1 cellular context compared by ENCODE assay signal in the genomic region with DNA sequence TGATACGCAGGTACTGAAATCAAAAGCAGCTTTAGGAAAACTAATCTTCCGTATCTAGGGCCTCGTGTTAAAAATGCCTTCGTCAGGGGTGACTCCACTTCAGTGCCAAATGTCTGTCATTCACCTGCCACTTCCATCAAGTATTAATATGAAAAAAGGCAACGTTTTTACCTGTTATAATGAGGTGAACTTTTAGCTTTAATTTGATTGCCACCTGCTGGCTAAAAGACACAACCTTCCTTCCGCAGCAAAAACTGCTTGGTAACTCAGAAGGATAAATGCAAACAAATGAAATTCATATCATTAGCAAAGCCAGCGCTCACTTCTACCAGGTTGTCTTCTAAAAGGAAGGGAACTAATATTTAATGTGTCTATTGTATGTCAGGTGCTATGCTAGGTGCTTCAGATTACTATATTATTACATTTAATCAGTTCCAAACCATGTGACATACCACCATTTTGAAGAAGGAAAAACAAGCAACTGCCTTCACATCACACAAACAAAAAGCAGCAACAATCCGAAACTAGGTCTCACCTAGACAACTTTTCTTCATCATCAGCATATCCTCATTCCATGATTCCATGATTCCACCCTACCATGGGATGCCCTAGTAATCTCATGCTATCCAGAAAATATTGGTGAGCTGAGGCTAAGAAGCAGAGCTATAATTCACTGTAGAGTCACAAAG.
TF ChIP-seq lines count a peak whose summit lies in the region.

No MANE protein-coding gene starts in this region.

TF ChIP-seq in HepG2, 621 proteins besides CTCF, POLR2A, EP300 and RAD21 (continued from another document and continues in another):
- TF ChIP-seq CHCHD3 (CRISPR knock-in tag; IDR thresholded peaks at IDR 0.05) (no peak), ZNF709 (CRISPR knock-in tag; IDR thresholded peaks at IDR 0.05) (no peak), SNAPC4 (CRISPR knock-in tag; IDR thresholded peaks at IDR 0.05) (no peak), TARDBP (CRISPR knock-in tag; IDR thresholded peaks at IDR 0.05) (0 out of 2 replicates have a peak, but pooled peaks have one; percentile 7), NFIB (CRISPR knock-in tag; IDR thresholded peaks at IDR 0.05; ENCODE audit: borderline replicate concordance) (no peak), MTF2 (CRISPR knock-in tag; IDR thresholded peaks at IDR 0.05; ENCODE audit: borderline replicate concordance) (no peak), GFI1 (CRISPR knock-in tag; IDR thresholded peaks at IDR 0.05; ENCODE audit: borderline replicate concordance) (0 out of 2 replicates have a peak, but pooled peaks have one; percentile 23), ZNF362 (CRISPR knock-in tag; IDR thresholded peaks at IDR 0.05; ENCODE audit: borderline replicate concordance) (peak; percentile 43; the same call in 1 of the 2 replicates), ZNF512B (CRISPR knock-in tag; IDR thresholded peaks at IDR 0.05; ENCODE audit: borderline replicate concordance) (no peak), ATAD3A (CRISPR knock-in tag; IDR thresholded peaks at IDR 0.05) (no peak), ZNF652 (CRISPR knock-in tag; IDR thresholded peaks at IDR 0.05; ENCODE audit: borderline replicate concordance, low read depth) (no peak), PHF8 (CRISPR knock-in tag; IDR thresholded peaks at IDR 0.05) (no peak), ZSCAN9 (CRISPR knock-in tag; IDR thresholded peaks at IDR 0.05; ENCODE audit: borderline replicate concordance) (peak; percentile 54; the same call in 1 of the 2 replicates), PRMT3 (CRISPR knock-in tag; IDR thresholded peaks at IDR 0.05; ENCODE audit: borderline replicate concordance, low read depth) (no peak), NFE2L1 (CRISPR knock-in tag; IDR thresholded peaks at IDR 0.05; ENCODE audit: borderline replicate concordance) (no peak), SMAD1 (CRISPR knock-in tag; IDR thresholded peaks at IDR 0.05; ENCODE audit: borderline replicate concordance, low read depth) (no peak), SIN3B (IDR thresholded peaks at IDR 0.05; ENCODE audit: low read length) (no peak), NONO (IDR thresholded peaks at IDR 0.05) (no peak), NONO (CRISPR knock-in tag; conservative IDR thresholded peaks at IDR 0.05) (no peak), ZNF180 (CRISPR knock-in tag; IDR thresholded peaks at IDR 0.05; ENCODE audit: borderline replicate concordance, low read depth) (no peak), YY1 (IDR thresholded peaks at IDR 0.05; ENCODE audit: insufficient read depth, insufficient replicate concordance, low read depth, low read length) (no peak), KAT8 (CRISPR knock-in tag; IDR thresholded peaks at IDR 0.05) (0 out of 2 replicates have a peak, but pooled peaks have one; percentile 42), ZBTB34 (CRISPR knock-in tag; IDR thresholded peaks at IDR 0.05) (no peak)
- TF ChIP-seq, protein P1, sequence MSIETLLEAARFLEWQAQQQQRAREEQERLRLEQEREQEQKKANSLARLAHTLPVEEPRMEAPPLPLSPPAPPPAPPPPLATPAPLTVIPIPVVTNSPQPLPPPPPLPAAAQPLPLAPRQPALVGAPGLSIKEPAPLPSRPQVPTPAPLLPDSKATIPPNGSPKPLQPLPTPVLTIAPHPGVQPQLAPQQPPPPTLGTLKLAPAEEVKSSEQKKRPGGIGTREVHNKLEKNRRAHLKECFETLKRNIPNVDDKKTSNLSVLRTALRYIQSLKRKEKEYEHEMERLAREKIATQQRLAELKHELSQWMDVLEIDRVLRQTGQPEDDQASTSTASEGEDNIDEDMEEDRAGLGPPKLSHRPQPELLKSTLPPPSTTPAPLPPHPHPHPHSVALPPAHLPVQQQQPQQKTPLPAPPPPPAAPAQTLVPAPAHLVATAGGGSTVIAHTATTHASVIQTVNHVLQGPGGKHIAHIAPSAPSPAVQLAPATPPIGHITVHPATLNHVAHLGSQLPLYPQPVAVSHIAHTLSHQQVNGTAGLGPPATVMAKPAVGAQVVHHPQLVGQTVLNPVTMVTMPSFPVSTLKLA (IDR thresholded peaks at IDR 0.05): no peak
- TF ChIP-seq, protein P2, sequence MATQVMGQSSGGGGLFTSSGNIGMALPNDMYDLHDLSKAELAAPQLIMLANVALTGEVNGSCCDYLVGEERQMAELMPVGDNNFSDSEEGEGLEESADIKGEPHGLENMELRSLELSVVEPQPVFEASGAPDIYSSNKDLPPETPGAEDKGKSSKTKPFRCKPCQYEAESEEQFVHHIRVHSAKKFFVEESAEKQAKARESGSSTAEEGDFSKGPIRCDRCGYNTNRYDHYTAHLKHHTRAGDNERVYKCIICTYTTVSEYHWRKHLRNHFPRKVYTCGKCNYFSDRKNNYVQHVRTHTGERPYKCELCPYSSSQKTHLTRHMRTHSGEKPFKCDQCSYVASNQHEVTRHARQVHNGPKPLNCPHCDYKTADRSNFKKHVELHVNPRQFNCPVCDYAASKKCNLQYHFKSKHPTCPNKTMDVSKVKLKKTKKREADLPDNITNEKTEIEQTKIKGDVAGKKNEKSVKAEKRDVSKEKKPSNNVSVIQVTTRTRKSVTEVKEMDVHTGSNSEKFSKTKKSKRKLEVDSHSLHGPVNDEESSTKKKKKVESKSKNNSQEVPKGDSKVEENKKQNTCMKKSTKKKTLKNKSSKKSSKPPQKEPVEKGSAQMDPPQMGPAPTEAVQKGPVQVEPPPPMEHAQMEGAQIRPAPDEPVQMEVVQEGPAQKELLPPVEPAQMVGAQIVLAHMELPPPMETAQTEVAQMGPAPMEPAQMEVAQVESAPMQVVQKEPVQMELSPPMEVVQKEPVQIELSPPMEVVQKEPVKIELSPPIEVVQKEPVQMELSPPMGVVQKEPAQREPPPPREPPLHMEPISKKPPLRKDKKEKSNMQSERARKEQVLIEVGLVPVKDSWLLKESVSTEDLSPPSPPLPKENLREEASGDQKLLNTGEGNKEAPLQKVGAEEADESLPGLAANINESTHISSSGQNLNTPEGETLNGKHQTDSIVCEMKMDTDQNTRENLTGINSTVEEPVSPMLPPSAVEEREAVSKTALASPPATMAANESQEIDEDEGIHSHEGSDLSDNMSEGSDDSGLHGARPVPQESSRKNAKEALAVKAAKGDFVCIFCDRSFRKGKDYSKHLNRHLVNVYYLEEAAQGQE (IDR thresholded peaks at IDR 0.05; ENCODE audit: borderline replicate concordance in 1 of 2, low read depth in 1 of 2, low read length in 2 of 2): no peak
- TF ChIP-seq, protein P3, sequence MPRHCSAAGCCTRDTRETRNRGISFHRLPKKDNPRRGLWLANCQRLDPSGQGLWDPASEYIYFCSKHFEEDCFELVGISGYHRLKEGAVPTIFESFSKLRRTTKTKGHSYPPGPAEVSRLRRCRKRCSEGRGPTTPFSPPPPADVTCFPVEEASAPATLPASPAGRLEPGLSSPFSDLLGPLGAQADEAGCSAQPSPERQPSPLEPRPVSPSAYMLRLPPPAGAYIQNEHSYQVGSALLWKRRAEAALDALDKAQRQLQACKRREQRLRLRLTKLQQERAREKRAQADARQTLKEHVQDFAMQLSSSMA (CRISPR knock-in tag; IDR thresholded peaks at IDR 0.05): no peak
- TF ChIP-seq, protein P4, sequence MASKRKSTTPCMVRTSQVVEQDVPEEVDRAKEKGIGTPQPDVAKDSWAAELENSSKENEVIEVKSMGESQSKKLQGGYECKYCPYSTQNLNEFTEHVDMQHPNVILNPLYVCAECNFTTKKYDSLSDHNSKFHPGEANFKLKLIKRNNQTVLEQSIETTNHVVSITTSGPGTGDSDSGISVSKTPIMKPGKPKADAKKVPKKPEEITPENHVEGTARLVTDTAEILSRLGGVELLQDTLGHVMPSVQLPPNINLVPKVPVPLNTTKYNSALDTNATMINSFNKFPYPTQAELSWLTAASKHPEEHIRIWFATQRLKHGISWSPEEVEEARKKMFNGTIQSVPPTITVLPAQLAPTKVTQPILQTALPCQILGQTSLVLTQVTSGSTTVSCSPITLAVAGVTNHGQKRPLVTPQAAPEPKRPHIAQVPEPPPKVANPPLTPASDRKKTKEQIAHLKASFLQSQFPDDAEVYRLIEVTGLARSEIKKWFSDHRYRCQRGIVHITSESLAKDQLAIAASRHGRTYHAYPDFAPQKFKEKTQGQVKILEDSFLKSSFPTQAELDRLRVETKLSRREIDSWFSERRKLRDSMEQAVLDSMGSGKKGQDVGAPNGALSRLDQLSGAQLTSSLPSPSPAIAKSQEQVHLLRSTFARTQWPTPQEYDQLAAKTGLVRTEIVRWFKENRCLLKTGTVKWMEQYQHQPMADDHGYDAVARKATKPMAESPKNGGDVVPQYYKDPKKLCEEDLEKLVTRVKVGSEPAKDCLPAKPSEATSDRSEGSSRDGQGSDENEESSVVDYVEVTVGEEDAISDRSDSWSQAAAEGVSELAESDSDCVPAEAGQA (IDR thresholded peaks at IDR 0.05; ENCODE audit: low read depth): no peak
- TF ChIP-seq, protein P4 (CRISPR knock-in tag; IDR thresholded peaks at IDR 0.05; ENCODE audit: borderline replicate concordance): no peak
